ENCODE assay signal across 27 cellular contexts in genomic region chr10:188546-188945, GRCh38. TPM values are rescaled to one million over a fixed set of nuclear protein-coding genes. Genes with fewer than 3 reads are reported as not detected.
A peak's percentile ranks its signal among the peaks of the same experiment; 100 is the strongest.
DNase-seq lines count a peak whose midpoint lies in the region; FAIRE-seq and TF ChIP-seq lines count a peak whose summit lies in the region.
"Had no signal": no experiment of that assay in that cellular context is flagged by ENCODE, and none has a peak within 500 bp of the region (broad histone marks: within the 10 kb centered on the region; RNA-seq: fewer than 3 reads in every experiment).

No MANE protein-coding gene starts in this region.

- no peak overlapping the region for H3K27ac ChIP-seq in HEK293 (ENCODE audit: extremely low read depth, low read depth, low read length)
- H3K27ac ChIP-seq: BLaER1, esophagus squamous epithelium, skin epidermis, upper lobe of left lung had no signal

- peaks cover 12% of the 10 kb centered on the region; the same call in 1 of the 2 replicates for H3K4me1 ChIP-seq in HEK293 (ENCODE audit: control insufficient read depth, insufficient read depth, low read length)

- POLR2A ChIA-PET in HEK293 (lab: Yijun Ruan, JAX), result no interaction called here

- H3K36me3 ChIP-seq in HEK293 (ENCODE audit: control insufficient read depth in 2 of 2, insufficient read depth in 1 of 2, low read length in 2 of 2) (peaks cover 0 to 6% of the 10 kb centered on the region in 2 experiments; a peak in 2 of 3 replicates), bronchial epithelial cell (ENCODE audit: control insufficient read depth, insufficient read depth, low read length) (no peaks in the 10 kb centered on the region)

- no peaks in the 10 kb centered on the region for H3K9me3 ChIP-seq in HEK293 (ENCODE audit: control insufficient read depth, insufficient read depth, low read depth, low read length)

- H3K27me3 ChIP-seq in bronchial epithelial cell (ENCODE audit: control insufficient read depth, insufficient read depth, low read length), result no peaks in the 10 kb centered on the region
- H3K27me3 ChIP-seq: BLaER1, esophagus squamous epithelium, MG63, upper lobe of left lung had no signal

- no peak for TF ChIP-seq CTCF in HEK293 (tag by site-specific recombination; IDR thresholded peaks at IDR 0.05)
- no peak for TF ChIP-seq CTCF in bronchial epithelial cell (IDR thresholded peaks at IDR 0.05; ENCODE audit: insufficient read depth, low read length, severe bottlenecking)

- FAIRE-seq in bronchial epithelial cell (lab: Jason Lieb, UNC), result no peak
- FAIRE-seq: colon, GM12892 had no signal

- H3K4me3 ChIP-seq in HEK293 (ENCODE audit: low read depth, low read length) (no peak overlapping the region), bronchial epithelial cell (ENCODE audit: low read depth, low read length) (no peak overlapping the region)
- H3K4me3 ChIP-seq: BLaER1, esophagus squamous epithelium, MG63, skin epidermis, upper lobe of left lung had no signal

- DNase-seq in A172 (ENCODE audit: low spot score), result peak; percentile 27
- peak; percentile 21 for DNase-seq in bronchial epithelial cell (ENCODE audit: low read depth)
- peak; percentile 35 to 74 for DNase-seq in lung microvascular endothelial cell (ENCODE audit: low read depth in 2 of 2)
- no peak for DNase-seq in OCI-M2 (lab: John Stamatoyannopoulos, UW; ENCODE audit: unreplicated experiment)
- no peak for DNase-seq in COLO829 (ENCODE audit: low spot score)
- no peak for DNase-seq in amygdala (lab: John Stamatoyannopoulos, UW)
- no peak for DNase-seq in KG1 (lab: John Stamatoyannopoulos, UW)
- DNase-seq: ACHN; activated CD4-positive, alpha-beta memory T cell treated with anti-CD3 and anti-CD28 coated beads for 36 hours; activated CD4-positive, CD25-positive, alpha-beta regulatory T cell; activated CD8-positive, alpha-beta memory T cell treated with anti-CD3 and anti-CD28 coated beads, Interleukin-2, amount 50 U/mL, for 48 hours; activated gamma-delta T cell; Calu3; DND-41; esophagus squamous epithelium; H7; MG63; NCI-H1417 treated with DMSO at 0.1 percent for 48 hours; NCI-H446; SHP77 treated with DMSO at 0.1 percent for 48 hours; stimulated activated CD4-positive, alpha-beta T cell treated with anti-CD3 and anti-CD28 coated beads, Interleukin-1b, Interleukin-23, amount 100 ng/mL, for 48 hours; upper lobe of left lung had no signal

- CTCF ChIA-PET in HEK293 (lab: Yijun Ruan, JAX), result no interaction called here

TF ChIP-seq in HEK293, 187 proteins besides CTCF, POLR2A, EP300 and RAD21:
- TF ChIP-seq SP7 (tag by site-specific recombination; IDR thresholded peaks at IDR 0.05) (peak; percentile 72), ZNF624 (tag by site-specific recombination; IDR thresholded peaks at IDR 0.05) (no peak)

RNA-seq across cellular contexts. Expression of gene ZMYND11, which starts 53.3 kb away (rescaled TPM):
- total RNA-seq in A172 (2014; rRNA removed; shearing (Covaris generic)), result 91.1 and 113 TPM in 2 replicates
- 49.2 and 55.6 TPM in 2 replicates for total RNA-seq in bronchial epithelial cell
- 30.9 and 49.8 TPM in 2 replicates for total RNA-seq in lung microvascular endothelial cell

Comparison
In these comparisons a context has a peak if more than half of its experiments do, and no peak if none do; other contexts are left out.
1. DNase-seq: peak in A172 (single experiment), bronchial epithelial cell (single experiment) and lung microvascular endothelial cell (2 of 2); none in OCI-M2 (single experiment), COLO829 (single experiment), amygdala (0 of 56) and KG1 (single experiment).